ENCODE assay signal across 8 cellular contexts in genomic region chr11:82996966-82997606, GRCh38.
A peak's percentile ranks its signal among the peaks of the same experiment; 100 is the strongest.
DNase-seq lines count a peak whose midpoint lies in the region; ATAC-seq and TF ChIP-seq lines count a peak whose summit lies in the region.

No MANE protein-coding gene starts in this region.

- H3K36me3 Mint-ChIP-seq in activated B cell treated with CpG ODN at 0.5 μM for 24 hours (ENCODE audit: low read depth) = peaks cover 69% of the 10 kb centered on the region

- POLR2A ChIA-PET in activated B cell treated with CpG ODN at 0.5 μM for 24 hours (lab: Charles Lee) = interaction anchor here (0.6 to 4.9 kb wide), 15 partner anchors 10 to 163 kb away, joined by 3 to 97 read pairs (median 6); partner anchors contain the start of genes DDIAS, PCF11, PRCP and RAB30
- POLR2A ChIA-PET in HEK293T (lab: Yijun Ruan, JAX) = interaction anchor here (1.1 kb wide), 1 partner anchor 10 kb away, joined by 3 read pairs; no protein-coding TSS in a partner anchor

- CTCF ChIA-PET in activated B cell treated with CpG ODN at 0.5 μM for 24 hours (lab: Charles Lee) = interaction anchor here (0.6 to 1.1 kb wide), 5 partner anchors 10 to 253 kb away, joined by 3 to 6 read pairs (median 4); no protein-coding TSS in a partner anchor
- CTCF ChIA-PET in HEK293T (lab: Yijun Ruan, JAX) = interaction anchor here (0.6 kb wide), 1 partner anchor 47 kb away, joined by 3 read pairs; no protein-coding TSS in a partner anchor

- H3K4me1 Mint-ChIP-seq in activated B cell treated with CpG ODN at 0.5 μM for 24 hours = peaks cover 93% of the 10 kb centered on the region

- TF ChIP-seq CTCF in activated B cell treated with CpG ODN at 0.5 μM for 24 hours (IDR thresholded peaks at IDR 0.05) = no peak

- H3K27me3 Mint-ChIP-seq in activated B cell treated with CpG ODN at 0.5 μM for 24 hours = no peaks in the 10 kb centered on the region

- H3K9me3 Mint-ChIP-seq in activated B cell treated with CpG ODN at 0.5 μM for 24 hours = no peaks in the 10 kb centered on the region

- peak overlapping the region; percentile 75 for H3K4me3 Mint-ChIP-seq in activated B cell treated with CpG ODN at 0.5 μM for 24 hours

- H3K27ac Mint-ChIP-seq in activated B cell treated with CpG ODN at 0.5 μM for 24 hours = peak overlapping the region; percentile 84

- intact Hi-C loops in activated B cell treated with CpG ODN at 0.5 μM for 24 hours (cut with micrococcal nuclease) = loop anchor here (1.0 to 5.0 kb wide), 8 partner anchors 9 to 197 kb away; partner anchors contain the start of genes DDIAS, PCF11 and RAB30

- DNase-seq in ELF-1 (ENCODE audit: low read depth, low spot score) = peak; percentile 44
- no peak for DNase-seq in activated B cell treated with CpG ODN at 0.5 μM for 24 hours
- DNase-seq in stimulated activated CD8-positive, alpha-beta memory T cell treated with anti-CD3 and anti-CD28 coated beads, Interleukin-15, amount 100 ng/mL, for 48 hours (ENCODE audit: low read depth in 2 of 2) = peak; percentile 34 to 37
- DNase-seq in HEK293T (ENCODE audit: extremely low spot score) = no peak
- no peak for DNase-seq in DMS79 treated with DMSO at 0.1 percent for 48 hours (lab: John Stamatoyannopoulos, UW)
- DNase-seq in D341Med (ENCODE audit: low spot score) = no peak

- ATAC-seq in GM19351 (IDR thresholded peaks at IDR 0.05; ENCODE audit: unreplicated experiment) = peak; percentile 92
- peak; percentile 90 for ATAC-seq in HG03196 (IDR thresholded peaks at IDR 0.05; ENCODE audit: unreplicated experiment)
- ATAC-seq in activated B cell treated with CpG ODN at 0.5 μM for 24 hours (ENCODE audit: low read depth) = peak; percentile 88

TF ChIP-seq in HEK293T, 16 proteins besides CTCF, POLR2A, EP300 and RAD21:
- TF ChIP-seq PKNOX1 (IDR thresholded peaks at IDR 0.05) (no peak), CTBP1 (IDR thresholded peaks at IDR 0.05; ENCODE audit: borderline replicate concordance) (no peak), HDGF (IDR thresholded peaks at IDR 0.05; ENCODE audit: borderline replicate concordance) (no peak), FOXM1 (IDR thresholded peaks at IDR 0.05; ENCODE audit: borderline replicate concordance) (no peak), ARNT (IDR thresholded peaks at IDR 0.05) (no peak), SP1 (IDR thresholded peaks at IDR 0.05) (no peak), LEF1 (IDR thresholded peaks at IDR 0.05; ENCODE audit: borderline replicate concordance) (no peak), SUZ12 (IDR thresholded peaks at IDR 0.05) (no peak), TARDBP (IDR thresholded peaks at IDR 0.05) (no peak), ZNF384 (IDR thresholded peaks at IDR 0.05) (no peak), ELF4 (IDR thresholded peaks at IDR 0.05) (no peak)

Comparison
In these comparisons a context has a peak if more than half of its experiments do, and no peak if none do; other contexts are left out.
1. DNase-seq: peak in ELF-1 (single experiment) and stimulated activated CD8-positive, alpha-beta memory T cell treated with anti-CD3 and anti-CD28 coated beads, Interleukin-15, amount 100 ng/mL, for 48 hours (2 of 2); none in activated B cell treated with CpG ODN at 0.5 μM for 24 hours (single experiment), HEK293T (single experiment), DMS79 treated with DMSO at 0.1 percent for 48 hours (single experiment) and D341Med (single experiment).
2. Peak in every context shown above with its lines, with median percentiles within 50 percentile points of each other: ATAC-seq.